1 cellular context compared by ENCODE assay signal in the genomic region with DNA sequence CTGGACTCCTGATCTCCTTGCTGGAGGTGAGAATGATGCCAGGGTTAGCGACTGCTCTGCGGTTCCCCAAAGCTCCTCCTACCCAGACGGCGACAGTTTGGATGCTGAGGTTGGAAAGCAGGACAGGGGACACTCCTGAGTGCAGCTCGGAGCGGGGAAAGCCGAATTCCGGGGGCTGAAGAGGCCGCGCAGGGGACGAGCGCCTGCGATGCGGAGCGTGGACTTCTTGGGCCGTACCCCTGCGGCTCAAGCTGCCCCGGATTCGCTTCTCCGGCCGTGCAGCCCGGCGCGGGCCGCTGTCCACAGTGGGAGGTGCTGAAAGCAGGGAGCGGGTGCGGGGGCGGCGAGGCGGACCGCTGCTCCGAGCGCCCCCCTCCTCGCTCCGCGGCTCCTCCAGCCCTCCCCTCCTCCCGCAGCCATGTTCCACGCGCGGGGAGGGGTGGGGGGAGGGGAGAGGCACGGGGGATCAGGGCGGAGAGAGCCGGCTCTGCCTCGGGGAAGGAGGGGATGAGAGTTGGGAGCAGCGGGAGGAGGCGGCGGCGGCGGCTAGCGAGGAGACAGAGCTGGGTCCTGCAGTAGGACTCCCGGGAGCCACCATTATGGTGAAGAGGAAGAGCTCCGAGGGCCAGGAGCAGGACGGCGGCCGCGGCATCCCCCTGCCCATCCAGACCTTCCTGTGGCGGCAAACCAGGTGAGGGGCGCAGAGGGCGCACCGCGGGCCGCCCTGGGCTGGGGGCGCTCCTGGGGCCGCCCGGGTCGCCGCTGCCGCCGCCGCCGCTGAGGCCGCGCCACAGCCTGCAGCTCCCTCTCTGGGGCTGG.
TF ChIP-seq lines count a peak whose summit lies in the region.

A gene with protein sequence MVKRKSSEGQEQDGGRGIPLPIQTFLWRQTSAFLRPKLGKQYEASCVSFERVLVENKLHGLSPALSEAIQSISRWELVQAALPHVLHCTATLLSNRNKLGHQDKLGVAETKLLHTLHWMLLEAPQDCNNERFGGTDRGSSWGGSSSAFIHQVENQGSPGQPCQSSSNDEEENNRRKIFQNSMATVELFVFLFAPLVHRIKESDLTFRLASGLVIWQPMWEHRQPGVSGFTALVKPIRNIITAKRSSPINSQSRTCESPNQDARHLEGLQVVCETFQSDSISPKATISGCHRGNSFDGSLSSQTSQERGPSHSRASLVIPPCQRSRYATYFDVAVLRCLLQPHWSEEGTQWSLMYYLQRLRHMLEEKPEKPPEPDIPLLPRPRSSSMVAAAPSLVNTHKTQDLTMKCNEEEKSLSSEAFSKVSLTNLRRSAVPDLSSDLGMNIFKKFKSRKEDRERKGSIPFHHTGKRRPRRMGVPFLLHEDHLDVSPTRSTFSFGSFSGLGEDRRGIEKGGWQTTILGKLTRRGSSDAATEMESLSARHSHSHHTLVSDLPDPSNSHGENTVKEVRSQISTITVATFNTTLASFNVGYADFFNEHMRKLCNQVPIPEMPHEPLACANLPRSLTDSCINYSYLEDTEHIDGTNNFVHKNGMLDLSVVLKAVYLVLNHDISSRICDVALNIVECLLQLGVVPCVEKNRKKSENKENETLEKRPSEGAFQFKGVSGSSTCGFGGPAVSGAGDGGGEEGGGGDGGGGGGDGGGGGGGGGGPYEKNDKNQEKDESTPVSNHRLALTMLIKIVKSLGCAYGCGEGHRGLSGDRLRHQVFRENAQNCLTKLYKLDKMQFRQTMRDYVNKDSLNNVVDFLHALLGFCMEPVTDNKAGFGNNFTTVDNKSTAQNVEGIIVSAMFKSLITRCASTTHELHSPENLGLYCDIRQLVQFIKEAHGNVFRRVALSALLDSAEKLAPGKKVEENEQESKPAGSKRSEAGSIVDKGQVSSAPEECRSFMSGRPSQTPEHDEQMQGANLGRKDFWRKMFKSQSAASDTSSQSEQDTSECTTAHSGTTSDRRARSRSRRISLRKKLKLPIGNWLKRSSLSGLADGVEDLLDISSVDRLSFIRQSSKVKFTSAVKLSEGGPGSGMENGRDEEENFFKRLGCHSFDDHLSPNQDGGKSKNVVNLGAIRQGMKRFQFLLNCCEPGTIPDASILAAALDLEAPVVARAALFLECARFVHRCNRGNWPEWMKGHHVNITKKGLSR (N-terminal part only) (plus strand): TSS at position 359 of the 819 bp plus-strand sequence. CDS start 241 bp downstream, at position 600.

TF ChIP-seq in HepG2, 621 proteins besides CTCF, POLR2A, EP300 and RAD21 (continued from another document and continues in another):
- TF ChIP-seq, protein P1, sequence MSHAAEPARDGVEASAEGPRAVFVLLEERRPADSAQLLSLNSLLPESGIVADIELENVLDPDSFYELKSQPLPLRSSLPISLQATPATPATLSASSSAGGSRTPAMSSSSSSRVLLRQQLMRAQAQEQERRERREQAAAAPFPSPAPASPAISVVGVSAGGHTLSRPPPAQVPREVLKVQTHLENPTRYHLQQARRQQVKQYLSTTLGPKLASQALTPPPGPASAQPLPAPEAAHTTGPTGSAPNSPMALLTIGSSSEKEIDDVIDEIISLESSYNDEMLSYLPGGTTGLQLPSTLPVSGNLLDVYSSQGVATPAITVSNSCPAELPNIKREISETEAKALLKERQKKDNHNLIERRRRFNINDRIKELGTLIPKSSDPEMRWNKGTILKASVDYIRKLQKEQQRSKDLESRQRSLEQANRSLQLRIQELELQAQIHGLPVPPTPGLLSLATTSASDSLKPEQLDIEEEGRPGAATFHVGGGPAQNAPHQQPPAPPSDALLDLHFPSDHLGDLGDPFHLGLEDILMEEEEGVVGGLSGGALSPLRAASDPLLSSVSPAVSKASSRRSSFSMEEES (CRISPR knock-in tag; IDR thresholded peaks at IDR 0.05): peak; percentile 92
- TF ChIP-seq ZNF773 (CRISPR knock-in tag; IDR thresholded peaks at IDR 0.05; ENCODE audit: borderline replicate concordance) (peak; percentile 99; the same call in 1 of the 2 replicates), SMAD9 (CRISPR knock-in tag; IDR thresholded peaks at IDR 0.05) (peak; percentile 92; the same call in 1 of the 2 replicates), TP53 (CRISPR knock-in tag; conservative IDR thresholded peaks at IDR 0.05) (0 out of 2 replicates have a peak, but pooled peaks have one; percentile 59), ZNF547 (CRISPR knock-in tag; IDR thresholded peaks at IDR 0.05) (peak; percentile 94), ZNF556 (CRISPR knock-in tag; IDR thresholded peaks at IDR 0.05; ENCODE audit: borderline replicate concordance) (peak; percentile 91), RBAK (CRISPR knock-in tag; IDR thresholded peaks at IDR 0.05) (no peak), ZNF562 (CRISPR knock-in tag; IDR thresholded peaks at IDR 0.05; ENCODE audit: borderline replicate concordance) (0 out of 2 replicates have a peak, but pooled peaks have one; percentile 58), EHMT2 (IDR thresholded peaks at IDR 0.05; ENCODE audit: borderline replicate concordance, low read depth, low read length) (peak; percentile 94; the same call in 1 of the 2 replicates), ZNF670 (CRISPR knock-in tag; IDR thresholded peaks at IDR 0.05; ENCODE audit: borderline replicate concordance) (peak; percentile 80; the same call in 1 of the 2 replicates), CBFB (CRISPR knock-in tag; IDR thresholded peaks at IDR 0.05) (peak; percentile 69; the same call in 1 of the 2 replicates), HNRNPH1 (optimal IDR thresholded peaks at IDR 0.05; ENCODE audit: low read depth, low read length) (no peak), ZNF546 (CRISPR knock-in tag; conservative IDR thresholded peaks at IDR 0.05) (peak; percentile 88), ZNF501 (CRISPR knock-in tag; IDR thresholded peaks at IDR 0.05) (peak; percentile 74; the same call in 1 of the 2 replicates), SOX13 (IDR thresholded peaks at IDR 0.05) (no peak), SOX13 (CRISPR knock-in tag; conservative IDR thresholded peaks at IDR 0.05 in 1 of 2, IDR thresholded peaks at IDR 0.05 in 1 of 2) (peak in 1 of 2 experiments; percentile 77; a peak in 2 of 4 replicates), KAT2B (IDR thresholded peaks at IDR 0.05; ENCODE audit: borderline replicate concordance, low read depth, low read length) (no peak), CCAR2 (optimal IDR thresholded peaks at IDR 0.05; ENCODE audit: low read depth, low read length) (no peak), ZNF230 (CRISPR knock-in tag; IDR thresholded peaks at IDR 0.05) (peak; percentile 94), ZNF317 (CRISPR knock-in tag; IDR thresholded peaks at IDR 0.05) (peak; percentile 85), DNMT1 (CRISPR knock-in tag; IDR thresholded peaks at IDR 0.05) (0 out of 2 replicates have a peak, but pooled peaks have one; percentile 59)
- TF ChIP-seq, protein P2, sequence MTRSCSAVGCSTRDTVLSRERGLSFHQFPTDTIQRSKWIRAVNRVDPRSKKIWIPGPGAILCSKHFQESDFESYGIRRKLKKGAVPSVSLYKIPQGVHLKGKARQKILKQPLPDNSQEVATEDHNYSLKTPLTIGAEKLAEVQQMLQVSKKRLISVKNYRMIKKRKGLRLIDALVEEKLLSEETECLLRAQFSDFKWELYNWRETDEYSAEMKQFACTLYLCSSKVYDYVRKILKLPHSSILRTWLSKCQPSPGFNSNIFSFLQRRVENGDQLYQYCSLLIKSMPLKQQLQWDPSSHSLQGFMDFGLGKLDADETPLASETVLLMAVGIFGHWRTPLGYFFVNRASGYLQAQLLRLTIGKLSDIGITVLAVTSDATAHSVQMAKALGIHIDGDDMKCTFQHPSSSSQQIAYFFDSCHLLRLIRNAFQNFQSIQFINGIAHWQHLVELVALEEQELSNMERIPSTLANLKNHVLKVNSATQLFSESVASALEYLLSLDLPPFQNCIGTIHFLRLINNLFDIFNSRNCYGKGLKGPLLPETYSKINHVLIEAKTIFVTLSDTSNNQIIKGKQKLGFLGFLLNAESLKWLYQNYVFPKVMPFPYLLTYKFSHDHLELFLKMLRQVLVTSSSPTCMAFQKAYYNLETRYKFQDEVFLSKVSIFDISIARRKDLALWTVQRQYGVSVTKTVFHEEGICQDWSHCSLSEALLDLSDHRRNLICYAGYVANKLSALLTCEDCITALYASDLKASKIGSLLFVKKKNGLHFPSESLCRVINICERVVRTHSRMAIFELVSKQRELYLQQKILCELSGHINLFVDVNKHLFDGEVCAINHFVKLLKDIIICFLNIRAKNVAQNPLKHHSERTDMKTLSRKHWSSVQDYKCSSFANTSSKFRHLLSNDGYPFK (CRISPR knock-in tag; IDR thresholded peaks at IDR 0.05; ENCODE audit: borderline replicate concordance): peak; percentile 68; the same call in 1 of the 2 replicates
- TF ChIP-seq, protein P3, sequence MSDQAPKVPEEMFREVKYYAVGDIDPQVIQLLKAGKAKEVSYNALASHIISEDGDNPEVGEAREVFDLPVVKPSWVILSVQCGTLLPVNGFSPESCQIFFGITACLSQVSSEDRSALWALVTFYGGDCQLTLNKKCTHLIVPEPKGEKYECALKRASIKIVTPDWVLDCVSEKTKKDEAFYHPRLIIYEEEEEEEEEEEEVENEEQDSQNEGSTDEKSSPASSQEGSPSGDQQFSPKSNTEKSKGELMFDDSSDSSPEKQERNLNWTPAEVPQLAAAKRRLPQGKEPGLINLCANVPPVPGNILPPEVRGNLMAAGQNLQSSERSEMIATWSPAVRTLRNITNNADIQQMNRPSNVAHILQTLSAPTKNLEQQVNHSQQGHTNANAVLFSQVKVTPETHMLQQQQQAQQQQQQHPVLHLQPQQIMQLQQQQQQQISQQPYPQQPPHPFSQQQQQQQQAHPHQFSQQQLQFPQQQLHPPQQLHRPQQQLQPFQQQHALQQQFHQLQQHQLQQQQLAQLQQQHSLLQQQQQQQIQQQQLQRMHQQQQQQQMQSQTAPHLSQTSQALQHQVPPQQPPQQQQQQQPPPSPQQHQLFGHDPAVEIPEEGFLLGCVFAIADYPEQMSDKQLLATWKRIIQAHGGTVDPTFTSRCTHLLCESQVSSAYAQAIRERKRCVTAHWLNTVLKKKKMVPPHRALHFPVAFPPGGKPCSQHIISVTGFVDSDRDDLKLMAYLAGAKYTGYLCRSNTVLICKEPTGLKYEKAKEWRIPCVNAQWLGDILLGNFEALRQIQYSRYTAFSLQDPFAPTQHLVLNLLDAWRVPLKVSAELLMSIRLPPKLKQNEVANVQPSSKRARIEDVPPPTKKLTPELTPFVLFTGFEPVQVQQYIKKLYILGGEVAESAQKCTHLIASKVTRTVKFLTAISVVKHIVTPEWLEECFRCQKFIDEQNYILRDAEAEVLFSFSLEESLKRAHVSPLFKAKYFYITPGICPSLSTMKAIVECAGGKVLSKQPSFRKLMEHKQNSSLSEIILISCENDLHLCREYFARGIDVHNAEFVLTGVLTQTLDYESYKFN (CRISPR knock-in tag; conservative IDR thresholded peaks at IDR 0.05): peak; percentile 27; the same call in 1 of the 2 replicates
- TF ChIP-seq, protein P4, sequence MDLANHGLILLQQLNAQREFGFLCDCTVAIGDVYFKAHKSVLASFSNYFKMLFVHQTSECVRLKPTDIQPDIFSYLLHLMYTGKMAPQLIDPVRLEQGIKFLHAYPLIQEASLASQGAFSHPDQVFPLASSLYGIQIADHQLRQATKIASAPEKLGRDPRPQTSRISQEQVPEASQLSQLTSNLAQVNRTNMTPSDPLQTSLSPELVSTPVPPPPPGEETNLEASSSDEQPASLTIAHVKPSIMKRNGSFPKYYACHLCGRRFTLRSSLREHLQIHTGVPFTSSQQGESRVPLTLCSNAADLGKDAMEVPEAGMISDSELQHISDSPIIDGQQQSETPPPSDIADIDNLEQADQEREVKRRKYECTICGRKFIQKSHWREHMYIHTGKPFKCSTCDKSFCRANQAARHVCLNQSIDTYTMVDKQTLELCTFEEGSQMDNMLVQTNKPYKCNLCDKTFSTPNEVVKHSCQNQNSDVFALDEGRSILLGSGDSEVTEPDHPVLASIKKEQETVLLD (CRISPR knock-in tag; IDR thresholded peaks at IDR 0.05; ENCODE audit: low read depth): peak; percentile 80
- TF ChIP-seq, protein P5, sequence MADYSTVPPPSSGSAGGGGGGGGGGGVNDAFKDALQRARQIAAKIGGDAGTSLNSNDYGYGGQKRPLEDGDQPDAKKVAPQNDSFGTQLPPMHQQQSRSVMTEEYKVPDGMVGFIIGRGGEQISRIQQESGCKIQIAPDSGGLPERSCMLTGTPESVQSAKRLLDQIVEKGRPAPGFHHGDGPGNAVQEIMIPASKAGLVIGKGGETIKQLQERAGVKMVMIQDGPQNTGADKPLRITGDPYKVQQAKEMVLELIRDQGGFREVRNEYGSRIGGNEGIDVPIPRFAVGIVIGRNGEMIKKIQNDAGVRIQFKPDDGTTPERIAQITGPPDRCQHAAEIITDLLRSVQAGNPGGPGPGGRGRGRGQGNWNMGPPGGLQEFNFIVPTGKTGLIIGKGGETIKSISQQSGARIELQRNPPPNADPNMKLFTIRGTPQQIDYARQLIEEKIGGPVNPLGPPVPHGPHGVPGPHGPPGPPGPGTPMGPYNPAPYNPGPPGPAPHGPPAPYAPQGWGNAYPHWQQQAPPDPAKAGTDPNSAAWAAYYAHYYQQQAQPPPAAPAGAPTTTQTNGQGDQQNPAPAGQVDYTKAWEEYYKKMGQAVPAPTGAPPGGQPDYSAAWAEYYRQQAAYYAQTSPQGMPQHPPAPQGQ (CRISPR knock-in tag; IDR thresholded peaks at IDR 0.05; ENCODE audit: borderline replicate concordance): no peak
- TF ChIP-seq, protein P6, sequence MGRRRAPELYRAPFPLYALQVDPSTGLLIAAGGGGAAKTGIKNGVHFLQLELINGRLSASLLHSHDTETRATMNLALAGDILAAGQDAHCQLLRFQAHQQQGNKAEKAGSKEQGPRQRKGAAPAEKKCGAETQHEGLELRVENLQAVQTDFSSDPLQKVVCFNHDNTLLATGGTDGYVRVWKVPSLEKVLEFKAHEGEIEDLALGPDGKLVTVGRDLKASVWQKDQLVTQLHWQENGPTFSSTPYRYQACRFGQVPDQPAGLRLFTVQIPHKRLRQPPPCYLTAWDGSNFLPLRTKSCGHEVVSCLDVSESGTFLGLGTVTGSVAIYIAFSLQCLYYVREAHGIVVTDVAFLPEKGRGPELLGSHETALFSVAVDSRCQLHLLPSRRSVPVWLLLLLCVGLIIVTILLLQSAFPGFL (CRISPR knock-in tag; IDR thresholded peaks at IDR 0.05): 0 out of 2 replicates have a peak, but pooled peaks have one; percentile 55
- TF ChIP-seq, protein P7, sequence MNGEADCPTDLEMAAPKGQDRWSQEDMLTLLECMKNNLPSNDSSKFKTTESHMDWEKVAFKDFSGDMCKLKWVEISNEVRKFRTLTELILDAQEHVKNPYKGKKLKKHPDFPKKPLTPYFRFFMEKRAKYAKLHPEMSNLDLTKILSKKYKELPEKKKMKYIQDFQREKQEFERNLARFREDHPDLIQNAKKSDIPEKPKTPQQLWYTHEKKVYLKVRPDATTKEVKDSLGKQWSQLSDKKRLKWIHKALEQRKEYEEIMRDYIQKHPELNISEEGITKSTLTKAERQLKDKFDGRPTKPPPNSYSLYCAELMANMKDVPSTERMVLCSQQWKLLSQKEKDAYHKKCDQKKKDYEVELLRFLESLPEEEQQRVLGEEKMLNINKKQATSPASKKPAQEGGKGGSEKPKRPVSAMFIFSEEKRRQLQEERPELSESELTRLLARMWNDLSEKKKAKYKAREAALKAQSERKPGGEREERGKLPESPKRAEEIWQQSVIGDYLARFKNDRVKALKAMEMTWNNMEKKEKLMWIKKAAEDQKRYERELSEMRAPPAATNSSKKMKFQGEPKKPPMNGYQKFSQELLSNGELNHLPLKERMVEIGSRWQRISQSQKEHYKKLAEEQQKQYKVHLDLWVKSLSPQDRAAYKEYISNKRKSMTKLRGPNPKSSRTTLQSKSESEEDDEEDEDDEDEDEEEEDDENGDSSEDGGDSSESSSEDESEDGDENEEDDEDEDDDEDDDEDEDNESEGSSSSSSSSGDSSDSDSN (CRISPR knock-in tag; IDR thresholded peaks at IDR 0.05): peak; percentile 76
